15 cellular contexts compared by ENCODE assay signal in genomic region chr20:63877755-63878470, GRCh38. TPM values are rescaled to one million over a fixed set of nuclear protein-coding genes. Genes with fewer than 3 reads are reported as not detected.
"Had no signal": no experiment of that assay in that cellular context is flagged by ENCODE, and none has a peak within 500 bp of the region (broad histone marks: within the 10 kb centered on the region; RNA-seq: fewer than 3 reads in every experiment).

No MANE protein-coding gene starts in this region.

- H3K4me3 Mint-ChIP-seq: activated CD8-positive, alpha-beta memory T cell treated with anti-CD3 and anti-CD28 coated beads, Interleukin-2, amount 10 ng/mL, durations not matched to agents 7 days and 5 days; nephron progenitor cell; type B pancreatic cell had no signal

- H3K27ac Mint-ChIP-seq: activated CD8-positive, alpha-beta memory T cell treated with anti-CD3 and anti-CD28 coated beads, Interleukin-2, amount 10 ng/mL, durations not matched to agents 7 days and 5 days; nephron progenitor cell; type B pancreatic cell had no signal

- H3K27ac ChIP-seq: ascending aorta, esophagus squamous epithelium, heart right ventricle, pancreas had no signal

- H3K9me3 ChIP-seq: ascending aorta, esophagus squamous epithelium, heart right ventricle, pancreas had no signal

- DNase-seq: activated CD4-positive, alpha-beta T cell treated with anti-CD3 and anti-CD28 coated beads, Interleukin-2, amount 50 U/mL, for 48 hours; activated CD4-positive, CD25-positive, alpha-beta regulatory T cell treated with anti-CD3 and anti-CD28 coated beads, Interleukin-2, amount 50 U/mL, for 72 hours; activated CD8-positive, alpha-beta memory T cell treated with anti-CD3 and anti-CD28 coated beads, Interleukin-2, amount 10 ng/mL, durations not matched to agents 7 days and 5 days; activated naive CD4-positive, alpha-beta T cell; esophagus squamous epithelium; foreskin fibroblast; heart right ventricle; nephron progenitor cell; pancreas; small intestine; T-helper 9 cell had no signal

- H3K9me3 Mint-ChIP-seq: nephron progenitor cell, type B pancreatic cell had no signal

- H3K4me3 ChIP-seq: ascending aorta, esophagus squamous epithelium, heart right ventricle, pancreas had no signal

- H3K4me1 Mint-ChIP-seq: nephron progenitor cell had no signal

- ATAC-seq: activated CD8-positive, alpha-beta memory T cell treated with anti-CD3 and anti-CD28 coated beads, Interleukin-2, amount 10 ng/mL, durations not matched to agents 7 days and 5 days; heart right ventricle; pancreas had no signal

- H3K4me1 ChIP-seq: ascending aorta, pancreas had no signal

- H3K27me3 ChIP-seq: ascending aorta, esophagus squamous epithelium, heart right ventricle, pancreas had no signal

- H3K27me3 Mint-ChIP-seq: activated CD8-positive, alpha-beta memory T cell treated with anti-CD3 and anti-CD28 coated beads, Interleukin-2, amount 10 ng/mL, durations not matched to agents 7 days and 5 days; type B pancreatic cell had no signal

RNA-seq across cellular contexts. Expression of gene ABHD16B, which starts 16.6 kb away (rescaled TPM):
- total RNA-seq: activated CD8-positive, alpha-beta memory T cell treated with anti-CD3 and anti-CD28 coated beads, Interleukin-2, amount 10 ng/mL, durations not matched to agents 7 days and 5 days; ascending aorta; esophagus squamous epithelium; heart right ventricle; mucosa of gallbladder; pancreas; renal cortical epithelial cell had no signal
